Comparison of ENCODE assay signal across 10 cellular contexts in the genomic region with DNA sequence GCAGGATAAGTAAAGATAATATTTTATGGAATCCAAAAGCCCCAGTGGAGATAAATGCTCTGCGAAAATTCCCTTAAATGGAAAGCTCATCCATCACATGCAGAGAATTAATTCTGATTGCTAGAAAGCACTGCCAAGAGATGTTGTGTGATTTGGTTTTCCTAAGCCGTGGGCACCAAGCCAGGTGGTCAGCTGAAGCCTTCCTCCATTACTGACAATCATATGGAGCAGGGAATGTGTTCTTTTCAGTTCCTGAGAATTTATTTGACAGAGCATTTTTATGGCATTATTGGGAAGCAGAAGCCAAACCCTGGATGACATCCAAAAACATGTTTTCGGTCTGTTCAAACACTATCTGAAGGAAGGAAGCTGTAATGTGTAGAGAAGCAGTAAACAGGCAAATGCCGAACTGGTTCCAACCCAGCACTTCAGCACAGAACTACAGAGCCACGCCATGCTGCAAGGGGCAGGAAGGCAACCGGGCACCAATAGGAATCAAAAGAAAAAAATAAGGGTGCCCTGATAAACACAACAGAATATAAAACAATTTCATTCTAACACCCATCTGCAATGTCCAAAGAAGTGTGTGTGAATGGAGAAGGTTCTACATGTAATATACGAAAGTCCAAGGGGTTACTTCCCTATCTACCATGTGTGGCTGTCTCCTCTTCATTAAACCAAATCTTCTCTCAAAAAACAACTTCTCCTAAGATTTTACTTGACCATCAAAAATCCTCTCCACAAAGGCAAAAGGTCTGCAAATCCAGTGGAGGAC. TPM values are rescaled to one million over a fixed set of nuclear protein-coding genes. Genes with fewer than 3 reads are reported as not detected.
DNase-seq lines count a peak whose midpoint lies in the region; ATAC-seq, FAIRE-seq and TF ChIP-seq lines count a peak whose summit lies in the region.
"Had no signal": no experiment of that assay in that cellular context is flagged by ENCODE, and none has a peak within 500 bp of the region (broad histone marks: within the 10 kb centered on the region; RNA-seq: fewer than 3 reads in every experiment).

No MANE protein-coding gene starts in this region.

- no peaks in the 10 kb centered on the region for H3K9me3 ChIP-seq in esophagus squamous epithelium

- TF ChIP-seq CTCF in esophagus squamous epithelium (IDR thresholded peaks at IDR 0.05), result no peak
- no peak for TF ChIP-seq CTCF in omental fat pad (IDR thresholded peaks at IDR 0.05)
- TF ChIP-seq CTCF in D721Med (IDR thresholded peaks at IDR 0.05; ENCODE audit: insufficient read depth, missing control alignments), result no peak

- intact Hi-C loops in esophagus squamous epithelium (cut with DNase I), result no loop called here

- peak overlapping the region in 3 of 4 donors; percentile 17 to 34 (median 33) for H3K27ac ChIP-seq in esophagus squamous epithelium
- H3K27ac ChIP-seq: HL-60 had no signal

- H3K4me3 ChIP-seq in esophagus squamous epithelium, result peak overlapping the region in 1 of 4 donors; percentile 35
- no peak overlapping the region for H3K4me3 ChIP-seq in H7 (ENCODE audit: insufficient read depth, low read depth, low read length)
- H3K4me3 ChIP-seq: skin epidermis had no signal

- H3K36me3 ChIP-seq in esophagus squamous epithelium (no peaks in the 10 kb centered on the region), H7 (replicated peaks; ENCODE audit: control insufficient read depth, insufficient read depth, low read length) (no peaks in the 10 kb centered on the region)

- H3K4me1 ChIP-seq in esophagus squamous epithelium, result peaks cover 0 to 32% (median 19%) of the 10 kb centered on the region in 3 donors

- WGBS in esophagus squamous epithelium, 2 donors, result 21 to 23% methylated on average over 7 of the region's 7 CpGs

- DNase-seq in CD1c-positive myeloid dendritic cell (ENCODE audit: extremely low spot score), result peak; percentile 18
- peak; percentile 64 for DNase-seq in NCI-H748 (lab: John Stamatoyannopoulos, UW; ENCODE audit: unreplicated experiment)
- no peak for DNase-seq in esophagus squamous epithelium (lab: John Stamatoyannopoulos, UW)
- DNase-seq in omental fat pad (ENCODE audit: low spot score), result no peak
- no peak for DNase-seq in HuH-7.5 (ENCODE audit: low spot score)
- no peak for DNase-seq in H7
- no peak for DNase-seq in D721Med (ENCODE audit: insufficient read length, low spot score)

- TF ChIP-seq POLR2A in esophagus squamous epithelium (IDR thresholded peaks at IDR 0.05), result no peak

- peak; percentile 59 for ATAC-seq in omental fat pad (ENCODE audit: low FRiP score)
- no peak for ATAC-seq in GM18870 (IDR thresholded peaks at IDR 0.05; ENCODE audit: unreplicated experiment)

- H3K27me3 ChIP-seq in esophagus squamous epithelium (no peaks in the 10 kb centered on the region), H7 (ENCODE audit: control insufficient read depth, insufficient read depth, low read length) (no peaks in the 10 kb centered on the region)

- no peak for FAIRE-seq in D721Med (lab: Jason Lieb, UNC)

RNA-seq across cellular contexts. Expression of a gene that starts 12.3 kb away (rescaled TPM):
- total RNA-seq in esophagus squamous epithelium (1 to 10 TPM; 1.2 to 8.8 (median 7.1) TPM), omental fat pad (10 to 100 TPM; 15.4 to 22.7 (median 15.8) TPM)
- total RNA-seq in H7 (2014; rRNA removed; shearing (Covaris generic)), result 8.5 and 9.0 TPM in 2 replicates

Comparison
In these comparisons a context has a peak if more than half of its experiments do, and no peak if none do; other contexts are left out.
1. DNase-seq: peak in CD1c-positive myeloid dendritic cell (single experiment) and NCI-H748 (single experiment); none in esophagus squamous epithelium (single experiment), omental fat pad (single experiment), HuH-7.5 (single experiment), H7 (single experiment) and D721Med (single experiment).